ENCODE assay signal across 8 cellular contexts in the genomic region with DNA sequence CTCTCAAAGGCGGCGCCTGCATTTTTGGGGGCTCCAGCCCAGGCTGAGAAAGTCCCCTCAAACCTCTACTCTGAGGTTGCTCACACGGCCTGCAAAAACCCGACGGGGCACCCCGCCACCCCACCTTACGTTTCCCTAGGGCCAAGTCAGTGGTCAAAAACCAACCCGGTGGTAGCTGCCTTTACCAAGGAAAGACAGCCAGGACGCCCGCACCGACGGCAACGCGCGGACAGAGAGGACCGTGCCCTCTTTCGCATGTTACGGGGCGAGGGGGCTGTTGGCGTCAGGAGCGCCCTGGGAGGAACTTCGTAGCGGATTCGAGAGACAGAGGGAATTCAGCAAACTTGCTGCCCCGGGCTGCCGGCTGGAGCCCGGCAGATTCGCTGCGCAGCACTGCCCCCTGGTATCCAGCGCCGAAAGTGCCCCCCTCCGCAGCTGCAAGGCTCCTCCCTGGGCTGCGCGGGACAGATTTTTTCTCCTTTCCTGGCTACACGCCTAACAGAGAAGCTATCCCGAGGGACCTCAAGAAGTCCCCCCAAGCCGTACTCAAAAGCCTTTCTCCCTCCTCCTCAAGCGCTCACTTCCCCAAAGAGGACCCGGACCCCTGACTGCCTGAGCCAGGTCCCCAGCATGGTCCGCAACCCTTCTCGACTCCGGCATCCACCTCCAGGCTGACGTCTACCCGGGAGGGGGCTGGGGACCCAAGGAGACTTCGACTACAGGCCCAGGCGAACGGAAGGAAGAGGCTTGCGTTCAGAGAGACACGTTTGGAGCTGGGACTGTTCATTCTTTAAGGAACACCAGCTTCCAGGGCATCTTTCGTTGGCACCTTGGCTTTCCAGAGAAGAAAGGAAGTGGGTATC. TPM values are rescaled to one million over a fixed set of nuclear protein-coding genes. Genes with fewer than 3 reads are reported as not detected.
DNase-seq lines count a peak whose midpoint lies in the region; ATAC-seq and TF ChIP-seq lines count a peak whose summit lies in the region.

No MANE protein-coding gene starts in this region.

- DNase-seq in Daoy (ENCODE audit: low read depth), result peak; percentile 80
- DNase-seq in OCI-M1 (lab: John Stamatoyannopoulos, UW), result peak; percentile 75
- peak; percentile 62 to 68 for DNase-seq in lung microvascular endothelial cell (ENCODE audit: low read depth in 2 of 2)
- DNase-seq in NAMALWA (ENCODE audit: low spot score), result no peak
- DNase-seq in lower leg skin (ENCODE audit: low spot score in 2 of 2), result no peak

- H3K4me3 ChIP-seq in lower leg skin (ENCODE audit: low read depth, poor library complexity, severe bottlenecking), result no peak overlapping the region

- intact Hi-C loops in dendritic cell treated with granulocyte-macrophage colony-stimulating factor and Interleukin-4, amounts not matched to agents 40 ng/mL and 50 ng/mL, for 4 days (cut with micrococcal nuclease), result loop anchor here (5.0 kb wide), 1 partner anchor 163 kb away; no protein-coding TSS in a partner anchor
- intact Hi-C loops in lower leg skin (cut with DNase I; ENCODE audit: low total_unique reads), result loop anchor here (10.0 kb wide), 1 partner anchor 491 kb away; no protein-coding TSS in a partner anchor

- no peaks in the 10 kb centered on the region for H3K36me3 Mint-ChIP-seq in dendritic cell treated with granulocyte-macrophage colony-stimulating factor and Interleukin-4, amounts not matched to agents 40 ng/mL and 50 ng/mL, for 4 days (ENCODE audit: low read depth)

- peak overlapping the region; percentile 50 for H3K27ac Mint-ChIP-seq in dendritic cell treated with granulocyte-macrophage colony-stimulating factor and Interleukin-4, amounts not matched to agents 40 ng/mL and 50 ng/mL, for 4 days

- peaks cover 98% of the 10 kb centered on the region for H3K27me3 Mint-ChIP-seq in dendritic cell treated with granulocyte-macrophage colony-stimulating factor and Interleukin-4, amounts not matched to agents 40 ng/mL and 50 ng/mL, for 4 days

- TF ChIP-seq CTCF in 22Rv1 (IDR thresholded peaks at IDR 0.05), result peak; percentile 79
- TF ChIP-seq CTCF in lower leg skin (IDR thresholded peaks at IDR 0.05), result no peak

- no peaks in the 10 kb centered on the region for H3K9me3 Mint-ChIP-seq in dendritic cell treated with granulocyte-macrophage colony-stimulating factor and Interleukin-4, amounts not matched to agents 40 ng/mL and 50 ng/mL, for 4 days

- no peak for ATAC-seq in HG02623 (IDR thresholded peaks at IDR 0.05; ENCODE audit: unreplicated experiment)

- 0 to 2% methylated on average over 44 to 46 of the region's 50 CpGs for WGBS in lower leg skin, 2 donors

- H3K27ac ChIP-seq in 22Rv1, result no peak overlapping the region

- H3K4me1 Mint-ChIP-seq in dendritic cell treated with granulocyte-macrophage colony-stimulating factor and Interleukin-4, amounts not matched to agents 40 ng/mL and 50 ng/mL, for 4 days (ENCODE audit: low read depth), result peaks cover 58% of the 10 kb centered on the region

- peak overlapping the region; percentile 68 for H3K4me3 Mint-ChIP-seq in dendritic cell treated with granulocyte-macrophage colony-stimulating factor and Interleukin-4, amounts not matched to agents 40 ng/mL and 50 ng/mL, for 4 days

- TF ChIP-seq POLR2A in lower leg skin (IDR thresholded peaks at IDR 0.05), result no peak

RNA-seq across cellular contexts. Expression of gene VAX1, which starts 27.7 kb away (rescaled TPM):
- 1.0 and 2.3 TPM in 2 replicates for total RNA-seq in Daoy (2014; rRNA removed; shearing (Covaris generic))
- total RNA-seq in lung microvascular endothelial cell (not detected in 2 replicates), lower leg skin (not detected)

RNA-seq across cellular contexts. Expression of gene KCNK18, which starts 31.5 kb away (rescaled TPM):
- total RNA-seq in Daoy (2014; rRNA removed; shearing (Covaris generic)), result not detected in 2 replicates
- total RNA-seq in lung microvascular endothelial cell (not detected in 2 replicates), lower leg skin (not detected)

Comparison
In these comparisons a context has a peak if more than half of its experiments do, and no peak if none do; other contexts are left out.
1. DNase-seq: peak in Daoy (single experiment), OCI-M1 (single experiment) and lung microvascular endothelial cell (2 of 2); none in NAMALWA (single experiment) and lower leg skin (0 of 2).